In genomic region chr22:23306926-23307325, GRCh38 we compare ENCODE assay signal across 21 cellular contexts.
A peak's percentile ranks its signal among the peaks of the same experiment; 100 is the strongest.
DNase-seq lines count a peak whose midpoint lies in the region; ATAC-seq and TF ChIP-seq lines count a peak whose summit lies in the region.
"Had no signal": no experiment of that assay in that cellular context is flagged by ENCODE, and none has a peak within 500 bp of the region (broad histone marks: within the 10 kb centered on the region; RNA-seq: fewer than 3 reads in every experiment).

No MANE protein-coding gene starts in this region.

- no peak overlapping the region for H3K4me3 ChIP-seq in AG04450 (ENCODE audit: low read depth, low read length)
- H3K4me3 ChIP-seq: cardiac muscle cell, GM12878 had no signal

- no peaks in the 10 kb centered on the region for H3K27me3 ChIP-seq in AG04450 (ENCODE audit: control insufficient read depth, insufficient read depth, low read length)
- no peaks in the 10 kb centered on the region for H3K27me3 ChIP-seq in layer of hippocampus (ENCODE audit: control insufficient read depth, insufficient read depth, low read length)
- H3K27me3 ChIP-seq: cardiac muscle cell had no signal

- TF ChIP-seq CTCF in AG04450 (IDR thresholded peaks at IDR 0.05; ENCODE audit: low read depth, low read length), result no peak

- DNase-seq in AG04450 (ENCODE audit: low read depth, low spot score) (no peak), substantia nigra (lab: John Stamatoyannopoulos, UW) (no peak), NCI-H82 (lab: John Stamatoyannopoulos, UW) (no peak)
- DNase-seq in stimulated activated effector memory CD8-positive, alpha-beta T cell treated with anti-CD3 and anti-CD28 coated beads, Interleukin-12 subunit alpha, Interleukin-12 subunit beta, amount 100 ng/mL, for 72 hours (ENCODE audit: low spot score in 2 of 2), result no peak
- DNase-seq in activated CD4-positive, alpha-beta memory T cell treated with anti-CD3 and anti-CD28 coated beads for 36 hours, result no peak
- DNase-seq: activated CD4-positive, alpha-beta T cell treated with anti-CD3 and anti-CD28 coated beads, Interleukin-2, amount 50 U/mL, for 4 hours; activated T-cell treated with anti-CD3 and anti-CD28 coated beads, Interleukin-2, amount 50 U/mL, for 4 hours; Calu3; effector memory CD8-positive, alpha-beta T cell; MM.1S; NCI-H1694 treated with DMSO at 0.1 percent for 48 hours; NCI-H446; NK-92 treated with Interleukin-12 subunit alpha and Interleukin-12 subunit beta, amount 100 ng/mL, for 24 hours; RPMI8226; stimulated activated CD4-positive, alpha-beta T cell treated with anti-CD3 and anti-CD28 coated beads, Interleukin-2, amount 100 ng/mL, for 48 hours had no signal

- no peaks in the 10 kb centered on the region for H3K4me1 Mint-ChIP-seq in stimulated activated effector memory CD8-positive, alpha-beta T cell treated with anti-CD3 and anti-CD28 coated beads, Interleukin-12 subunit alpha, Interleukin-12 subunit beta, amount 100 ng/mL, for 72 hours
- no peaks in the 10 kb centered on the region for H3K4me1 Mint-ChIP-seq in activated CD4-positive, alpha-beta memory T cell treated with anti-CD3 and anti-CD28 coated beads for 36 hours (ENCODE audit: low read depth)

- CTCF ChIA-PET in AG04450 (lab: Charles Lee), result interaction anchor here (1.2 to 2.2 kb wide), 3 partner anchors 8 to 79 kb away, joined by 4 to 10 read pairs (median 4); no protein-coding TSS in a partner anchor
- CTCF ChIA-PET in activated CD4-positive, alpha-beta memory T cell treated with anti-CD3 and anti-CD28 coated beads for 36 hours (lab: Charles Lee), result no interaction called here

- WGBS in adipose tissue, 3 donors, result 95 to 97% (median 96%) methylated on average over 3 of the region's 3 CpGs

- POLR2A ChIA-PET in AG04450 (lab: Yijun Ruan, JAX), result no interaction called here
- POLR2A ChIA-PET in activated CD4-positive, alpha-beta memory T cell treated with anti-CD3 and anti-CD28 coated beads for 36 hours (lab: Charles Lee), result no interaction called here

- H3K36me3 Mint-ChIP-seq in stimulated activated effector memory CD8-positive, alpha-beta T cell treated with anti-CD3 and anti-CD28 coated beads, Interleukin-12 subunit alpha, Interleukin-12 subunit beta, amount 100 ng/mL, for 72 hours, result peaks cover 14% of the 10 kb centered on the region
- H3K36me3 Mint-ChIP-seq in activated CD4-positive, alpha-beta memory T cell treated with anti-CD3 and anti-CD28 coated beads for 36 hours, result peaks cover 5% of the 10 kb centered on the region

- H3K27ac ChIP-seq in AG04450 (ENCODE audit: low read depth, low read length), result peak overlapping the region; percentile 86
- H3K27ac ChIP-seq in adipose tissue (ENCODE audit: low read depth, low read length), result peak overlapping the region; percentile 15
- H3K27ac ChIP-seq in layer of hippocampus (ENCODE audit: low read depth, low read length), result peak overlapping the region; percentile 99
- H3K27ac ChIP-seq in substantia nigra (ENCODE audit: low read depth, low read length, poor library complexity, severe bottlenecking), result peak overlapping the region; percentile 91
- H3K27ac ChIP-seq: cardiac muscle cell had no signal

- intact Hi-C loops in activated CD4-positive, alpha-beta memory T cell treated with anti-CD3 and anti-CD28 coated beads for 36 hours (cut with micrococcal nuclease), result no loop called here

- ATAC-seq in stimulated activated effector memory CD8-positive, alpha-beta T cell treated with anti-CD3 and anti-CD28 coated beads, Interleukin-12 subunit alpha, Interleukin-12 subunit beta, amount 100 ng/mL, for 72 hours, result no peak
- no peak for ATAC-seq in GM18498 (IDR thresholded peaks at IDR 0.05; ENCODE audit: unreplicated experiment)
- ATAC-seq: activated T-cell treated with anti-CD3 and anti-CD28 coated beads, Interleukin-2, amount 50 U/mL, for 4 hours; effector memory CD8-positive, alpha-beta T cell; GM12878; HepG2 had no signal

- no peaks in the 10 kb centered on the region for H3K9me3 Mint-ChIP-seq in stimulated activated effector memory CD8-positive, alpha-beta T cell treated with anti-CD3 and anti-CD28 coated beads, Interleukin-12 subunit alpha, Interleukin-12 subunit beta, amount 100 ng/mL, for 72 hours
- no peaks in the 10 kb centered on the region for H3K9me3 Mint-ChIP-seq in activated CD4-positive, alpha-beta memory T cell treated with anti-CD3 and anti-CD28 coated beads for 36 hours
- H3K9me3 Mint-ChIP-seq: activated T-cell treated with anti-CD3 and anti-CD28 coated beads, Interleukin-2, amount 50 U/mL, for 4 hours; effector memory CD8-positive, alpha-beta T cell had no signal

- H3K27ac Mint-ChIP-seq in stimulated activated effector memory CD8-positive, alpha-beta T cell treated with anti-CD3 and anti-CD28 coated beads, Interleukin-12 subunit alpha, Interleukin-12 subunit beta, amount 100 ng/mL, for 72 hours, result no peak overlapping the region
- no peak overlapping the region for H3K27ac Mint-ChIP-seq in activated CD4-positive, alpha-beta memory T cell treated with anti-CD3 and anti-CD28 coated beads for 36 hours

- no peaks in the 10 kb centered on the region for H3K27me3 Mint-ChIP-seq in activated CD4-positive, alpha-beta memory T cell treated with anti-CD3 and anti-CD28 coated beads for 36 hours
- H3K27me3 Mint-ChIP-seq: effector memory CD8-positive, alpha-beta T cell had no signal

- H3K9me3 ChIP-seq in AG04450 (ENCODE audit: control insufficient read depth, insufficient read depth, low read length), result no peaks in the 10 kb centered on the region; the same call in 1 of the 2 replicates

- H3K4me3 Mint-ChIP-seq in stimulated activated effector memory CD8-positive, alpha-beta T cell treated with anti-CD3 and anti-CD28 coated beads, Interleukin-12 subunit alpha, Interleukin-12 subunit beta, amount 100 ng/mL, for 72 hours, result no peak overlapping the region
- H3K4me3 Mint-ChIP-seq in activated CD4-positive, alpha-beta memory T cell treated with anti-CD3 and anti-CD28 coated beads for 36 hours, result no peak overlapping the region
- H3K4me3 Mint-ChIP-seq: activated T-cell treated with anti-CD3 and anti-CD28 coated beads, Interleukin-2, amount 50 U/mL, for 4 hours; effector memory CD8-positive, alpha-beta T cell had no signal

Comparison
In these comparisons a context has a peak if more than half of its experiments do, and no peak if none do; other contexts are left out.
1. H3K27ac ChIP-seq: peak in every context shown above with its lines; median percentile 99 in layer of hippocampus; 91 in substantia nigra; 86 in AG04450; 15 in adipose tissue.